ENCODE assay signal across 38 cellular contexts in the genomic region with DNA sequence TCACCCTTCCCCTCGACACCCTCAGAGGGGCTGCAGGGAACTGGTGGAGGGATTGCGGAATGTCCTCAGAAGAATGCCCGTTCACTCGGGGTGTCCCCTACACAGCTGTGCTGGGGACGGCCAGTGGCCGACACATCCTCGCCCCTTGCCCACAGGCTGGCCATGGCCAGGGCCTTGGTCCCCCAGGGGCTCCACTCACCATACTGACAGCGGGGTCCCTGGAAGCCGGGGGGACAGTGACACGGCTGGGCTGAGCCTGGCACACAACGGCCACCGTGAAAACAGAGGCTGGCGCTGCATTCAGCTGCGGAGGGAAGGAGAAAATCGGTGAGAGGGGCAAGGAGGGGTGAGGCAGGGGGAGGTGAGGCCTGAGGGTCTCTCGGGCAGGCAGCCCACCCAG.
"Had no signal": no experiment of that assay in that cellular context is flagged by ENCODE, and none has a peak within 500 bp of the region (broad histone marks: within the 10 kb centered on the region; RNA-seq: fewer than 3 reads in every experiment).

No MANE protein-coding gene starts in this region.

- H3K36me3 Mint-ChIP-seq: activated naive CD4-positive, alpha-beta T cell treated with anti-CD3 and anti-CD28 coated beads, Interleukin-2, amount 50 U/mL, for 24 hours; activated naive CD4-positive, alpha-beta T cell treated with anti-CD3 and anti-CD28 coated beads, Interleukin-2, amount 50 U/mL, for 72 hours; activated naive CD8-positive, alpha-beta T cell; activated naive CD8-positive, alpha-beta T cell treated with anti-CD3 and anti-CD28 coated beads for 36 hours; activated naive CD8-positive, alpha-beta T cell treated with anti-CD3 and anti-CD28 coated beads, Interleukin-2, amount 10 ng/mL, durations not matched to agents 7 days and 5 days; brain had no signal

- H3K27me3 ChIP-seq: adrenal gland, ascending aorta, body of pancreas, brain microvascular endothelial cell, cardiac muscle cell had no signal

- H3K4me1 Mint-ChIP-seq: activated naive CD4-positive, alpha-beta T cell treated with anti-CD3 and anti-CD28 coated beads, Interleukin-2, amount 10 ng/mL, durations not matched to agents 7 days and 5 days; activated naive CD4-positive, alpha-beta T cell treated with anti-CD3 and anti-CD28 coated beads, Interleukin-2, amount 50 U/mL, for 24 hours; activated naive CD8-positive, alpha-beta T cell treated with anti-CD3 and anti-CD28 coated beads for 36 hours; activated naive CD8-positive, alpha-beta T cell treated with anti-CD3 and anti-CD28 coated beads, Interleukin-2, amount 10 ng/mL, durations not matched to agents 7 days and 5 days; activated naive CD8-positive, alpha-beta T cell treated with anti-CD3 and anti-CD28 coated beads, Interleukin-2, amount 50 U/mL, for 24 hours; activated T-helper 17 cell treated with anti-CD3 and anti-CD28 coated beads, Interleukin-2, amount 50 U/mL, for 72 hours; central memory CD8-positive, alpha-beta T cell had no signal

- H3K9me3 ChIP-seq: adrenal gland, ascending aorta, body of pancreas, breast epithelium had no signal

- H3K9me3 Mint-ChIP-seq: activated naive CD4-positive, alpha-beta T cell treated with anti-CD3 and anti-CD28 coated beads, Interleukin-2, amount 50 U/mL, for 24 hours; activated naive CD4-positive, alpha-beta T cell treated with anti-CD3 and anti-CD28 coated beads, Interleukin-2, amount 50 U/mL, for 72 hours; activated naive CD8-positive, alpha-beta T cell treated with anti-CD3 and anti-CD28 coated beads for 36 hours; activated naive CD8-positive, alpha-beta T cell treated with anti-CD3 and anti-CD28 coated beads, Interleukin-2, amount 50 U/mL, for 24 hours; activated T-cell treated with anti-CD3 and anti-CD28 coated beads, Interleukin-2, amount 50 U/mL, for 24 hours; activated T-cell treated with anti-CD3 and anti-CD28 coated beads, Interleukin-2, amount 50 U/mL, for 4 hours; activated T-cell treated with anti-CD3 and anti-CD28 coated beads, Interleukin-2, amount 50 U/mL, for 72 hours; activated T-helper 17 cell treated with anti-CD3 and anti-CD28 coated beads, Interleukin-2, amount 50 U/mL, for 72 hours; brain; central memory CD8-positive, alpha-beta T cell had no signal

- H3K27ac ChIP-seq: adrenal gland, ascending aorta, body of pancreas, brain microvascular endothelial cell, breast epithelium, cardiac muscle cell had no signal

- H3K27ac Mint-ChIP-seq: activated naive CD4-positive, alpha-beta T cell treated with anti-CD3 and anti-CD28 coated beads for 36 hours; activated naive CD4-positive, alpha-beta T cell treated with anti-CD3 and anti-CD28 coated beads, Interleukin-2, amount 10 ng/mL, durations not matched to agents 7 days and 5 days; activated naive CD4-positive, alpha-beta T cell treated with anti-CD3 and anti-CD28 coated beads, Interleukin-2, amount 50 U/mL, for 72 hours; activated naive CD8-positive, alpha-beta T cell; activated naive CD8-positive, alpha-beta T cell treated with anti-CD3 and anti-CD28 coated beads for 36 hours; activated naive CD8-positive, alpha-beta T cell treated with anti-CD3 and anti-CD28 coated beads, Interleukin-2, amount 10 ng/mL, durations not matched to agents 7 days and 5 days; activated naive CD8-positive, alpha-beta T cell treated with anti-CD3 and anti-CD28 coated beads, Interleukin-2, amount 50 U/mL, for 24 hours; activated T-cell treated with anti-CD3 and anti-CD28 coated beads, Interleukin-2, amount 50 U/mL, for 24 hours; activated T-cell treated with anti-CD3 and anti-CD28 coated beads, Interleukin-2, amount 50 U/mL, for 72 hours; activated T-helper 1 cell treated with anti-CD3 and anti-CD28 coated beads, Interleukin-12 subunit alpha, Interleukin-12 subunit beta, Interleukin-2, Interleukin-4 antibody, amounts not matched to agents 30 ng/mL and 10 ng/mL and 1 ng/mL, durations not matched to agents 14 hours and 24 hours and 36 hours; activated T-helper 17 cell treated with anti-CD3 and anti-CD28 coated beads, Interleukin-2, amount 50 U/mL, for 72 hours; activated T-helper 2 cell treated with anti-CD3 and anti-CD28 coated beads, Interferon-gamma antibody, Interleukin-2, Interleukin-4, amounts not matched to agents 10 μg/mL and 5 μg/mL and 100 μg/mL, durations not matched to agents 14 hours and 24 hours and 36 hours had no signal

- H3K36me3 ChIP-seq: adrenal gland, ascending aorta, brain microvascular endothelial cell, breast epithelium, cardiac muscle cell had no signal

- H3K4me3 ChIP-seq: adrenal gland, ascending aorta, body of pancreas, breast epithelium, cardiac muscle cell had no signal

- H3K4me1 ChIP-seq: adrenal gland, body of pancreas, breast epithelium had no signal

- H3K4me3 Mint-ChIP-seq: activated naive CD4-positive, alpha-beta T cell treated with anti-CD3 and anti-CD28 coated beads for 36 hours; activated naive CD4-positive, alpha-beta T cell treated with anti-CD3 and anti-CD28 coated beads, Interleukin-2, amount 10 ng/mL, durations not matched to agents 7 days and 5 days; activated naive CD4-positive, alpha-beta T cell treated with anti-CD3 and anti-CD28 coated beads, Interleukin-2, amount 50 U/mL, for 24 hours; activated naive CD8-positive, alpha-beta T cell; activated naive CD8-positive, alpha-beta T cell treated with anti-CD3 and anti-CD28 coated beads for 36 hours; activated naive CD8-positive, alpha-beta T cell treated with anti-CD3 and anti-CD28 coated beads, Interleukin-2, amount 10 ng/mL, durations not matched to agents 7 days and 5 days; activated naive CD8-positive, alpha-beta T cell treated with anti-CD3 and anti-CD28 coated beads, Interleukin-2, amount 50 U/mL, for 24 hours; activated T-cell treated with anti-CD3 and anti-CD28 coated beads, Interleukin-2, amount 50 U/mL, for 24 hours; activated T-cell treated with anti-CD3 and anti-CD28 coated beads, Interleukin-2, amount 50 U/mL, for 4 hours; activated T-cell treated with anti-CD3 and anti-CD28 coated beads, Interleukin-2, amount 50 U/mL, for 72 hours; activated T-helper 1 cell treated with anti-CD3 and anti-CD28 coated beads, Interleukin-12 subunit alpha, Interleukin-12 subunit beta, Interleukin-2, Interleukin-4 antibody, amounts not matched to agents 30 ng/mL and 10 ng/mL and 1 ng/mL, durations not matched to agents 14 hours and 24 hours and 36 hours; activated T-helper 17 cell treated with anti-CD3 and anti-CD28 coated beads, Interleukin-2, amount 50 U/mL, for 72 hours; brain; central memory CD8-positive, alpha-beta T cell had no signal

- H3K27me3 Mint-ChIP-seq: activated naive CD4-positive, alpha-beta T cell treated with anti-CD3 and anti-CD28 coated beads, Interleukin-2, amount 10 ng/mL, durations not matched to agents 7 days and 5 days; activated naive CD4-positive, alpha-beta T cell treated with anti-CD3 and anti-CD28 coated beads, Interleukin-2, amount 50 U/mL, for 24 hours; activated naive CD8-positive, alpha-beta T cell; activated naive CD8-positive, alpha-beta T cell treated with anti-CD3 and anti-CD28 coated beads for 36 hours; activated naive CD8-positive, alpha-beta T cell treated with anti-CD3 and anti-CD28 coated beads, Interleukin-2, amount 10 ng/mL, durations not matched to agents 7 days and 5 days; activated naive CD8-positive, alpha-beta T cell treated with anti-CD3 and anti-CD28 coated beads, Interleukin-2, amount 50 U/mL, for 24 hours; activated T-cell treated with anti-CD3 and anti-CD28 coated beads, Interleukin-2, amount 50 U/mL, for 24 hours; activated T-helper 17 cell treated with anti-CD3 and anti-CD28 coated beads, Interleukin-2, amount 50 U/mL, for 72 hours; brain; central memory CD8-positive, alpha-beta T cell had no signal

- DNase-seq: activated effector memory CD4-positive, alpha-beta T cell treated with anti-CD3 and anti-CD28 coated beads, Interleukin-2, amount 50 U/mL, for 16 hours; activated effector memory CD4-positive, alpha-beta T cell treated with Interleukin-2 at 50 U/mL for 16 hours; activated gamma-delta T cell; activated gamma-delta T cell treated with Interleukin-2 at 50 U/mL for 16 hours; activated naive CD4-positive, alpha-beta T cell; activated naive CD4-positive, alpha-beta T cell treated with anti-CD3 and anti-CD28 coated beads for 36 hours; activated naive CD4-positive, alpha-beta T cell treated with anti-CD3 and anti-CD28 coated beads, Interleukin-2, amount 10 ng/mL, durations not matched to agents 7 days and 5 days; activated naive CD4-positive, alpha-beta T cell treated with anti-CD3 and anti-CD28 coated beads, Interleukin-2, amount 50 U/mL, for 16 hours; activated naive CD4-positive, alpha-beta T cell treated with Interleukin-2 at 50 U/mL for 16 hours; activated naive CD8-positive, alpha-beta T cell treated with anti-CD3 and anti-CD28 coated beads for 36 hours; activated naive CD8-positive, alpha-beta T cell treated with anti-CD3 and anti-CD28 coated beads, Interleukin-2, amount 10 ng/mL, durations not matched to agents 7 days and 5 days; activated naive CD8-positive, alpha-beta T cell treated with anti-CD3 and anti-CD28 coated beads, Interleukin-2, amount 50 U/mL, for 24 hours; activated T-cell treated with anti-CD3 and anti-CD28 coated beads, Interleukin-2, amount 50 U/mL, for 1 hour; activated T-cell treated with anti-CD3 and anti-CD28 coated beads, Interleukin-2, amount 50 U/mL, for 24 hours; activated T-cell treated with anti-CD3 and anti-CD28 coated beads, Interleukin-2, amount 50 U/mL, for 4 hours; activated T-cell treated with anti-CD3 and anti-CD28 coated beads, Interleukin-2, amount 50 U/mL, for 48 hours; activated T-cell treated with anti-CD3 and anti-CD28 coated beads, Interleukin-2, amount 50 U/mL, for 72 hours; adrenal gland; amniotic stem cell; amygdala; anterior cingulate cortex; aorta; body of pancreas; brain microvascular endothelial cell; caudate nucleus; central memory CD4-positive, alpha-beta T cell; cerebellar nuclear complex had no signal
